Comparison of ENCODE assay signal across 16 cellular contexts in the genomic region with DNA sequence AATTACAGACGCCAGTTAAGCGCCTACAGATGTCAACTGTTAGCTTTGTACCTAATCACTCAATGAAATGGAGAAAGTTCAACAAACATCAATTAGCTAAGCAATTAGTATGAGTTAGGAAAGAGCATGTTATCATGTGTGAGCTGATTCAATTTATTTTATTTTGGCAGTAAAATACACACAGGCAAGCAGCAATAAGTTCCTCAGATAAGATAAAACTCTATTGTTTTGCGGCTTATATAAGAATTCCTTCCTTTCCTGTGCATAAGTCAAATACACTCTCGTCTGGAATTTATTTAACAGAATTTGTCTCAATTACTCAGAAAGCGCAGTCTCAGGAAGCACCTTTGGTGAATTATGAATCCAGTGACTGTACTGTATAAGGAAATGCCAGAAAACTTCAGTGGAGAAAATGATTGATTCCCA.
DNase-seq lines count a peak whose midpoint lies in the region; ATAC-seq, FAIRE-seq and TF ChIP-seq lines count a peak whose summit lies in the region.
"Had no signal": no experiment of that assay in that cellular context is flagged by ENCODE, and none has a peak within 500 bp of the region (broad histone marks: within the 10 kb centered on the region; RNA-seq: fewer than 3 reads in every experiment).

No MANE protein-coding gene starts in this region.

- DNase-seq in D721Med (ENCODE audit: insufficient read length, low spot score): no peak
- DNase-seq in NCI-H146 treated with DMSO at 0.1 percent for 48 hours (lab: John Stamatoyannopoulos, UW; ENCODE audit: unreplicated experiment): peak; percentile 96
- DNase-seq in adipocyte (ENCODE audit: low read depth): peak; percentile 23
- DNase-seq in fibroblast of the aortic adventitia (ENCODE audit: low read depth): peak; percentile 87
- no peak for DNase-seq in right cardiac atrium
- DNase-seq in ecto neural progenitor cell (ENCODE audit: low spot score): no peak
- no peak for DNase-seq in NCI-H524 (lab: John Stamatoyannopoulos, UW)
- no peak for DNase-seq in activated naive CD4-positive, alpha-beta T cell (lab: John Stamatoyannopoulos, UW)
- DNase-seq: Caco-2, H9, NCI-H187 treated with DMSO at 0.1 percent for 48 hours, NCI-H510A treated with DMSO at 0.1 percent for 48 hours had no signal

- H3K27ac ChIP-seq in right cardiac atrium (ENCODE audit: low read length): no peak overlapping the region
- H3K27ac ChIP-seq: A549, C4-2B, SJSA1 had no signal

- 70% methylated on average over 5 of the region's 5 CpGs for WGBS in right cardiac atrium

- H3K4me1 ChIP-seq in adipocyte (ENCODE audit: control insufficient read depth, insufficient read depth, low read length) (peaks cover 8% of the 10 kb centered on the region), right cardiac atrium (ENCODE audit: control insufficient read depth, insufficient read depth, low read length) (peaks cover 4% of the 10 kb centered on the region)
- H3K4me1 ChIP-seq: SJSA1 had no signal

- no peak overlapping the region for H3K4me3 ChIP-seq in adipocyte (ENCODE audit: low read length)
- H3K4me3 ChIP-seq in fibroblast of the aortic adventitia (ENCODE audit: low read depth, low read length): no peak overlapping the region
- H3K4me3 ChIP-seq in right cardiac atrium (ENCODE audit: low read length): no peak overlapping the region
- H3K4me3 ChIP-seq: A549, SJSA1 had no signal

- no peaks in the 10 kb centered on the region for H3K9me3 ChIP-seq in adipocyte (ENCODE audit: control insufficient read depth, low read length)
- no peaks in the 10 kb centered on the region for H3K9me3 ChIP-seq in right cardiac atrium (ENCODE audit: control insufficient read depth, low read length)
- H3K9me3 ChIP-seq: A549, Caco-2 had no signal

- H3K9ac ChIP-seq in adipocyte (ENCODE audit: low read length): no peak overlapping the region

- intact Hi-C loops in right cardiac atrium (cut with DNase I): no loop called here

- H3K27me3 ChIP-seq in adipocyte (replicated peaks; ENCODE audit: control insufficient read depth, insufficient read depth, low read length) (no peaks in the 10 kb centered on the region), right cardiac atrium (ENCODE audit: control insufficient read depth, insufficient read depth) (no peaks in the 10 kb centered on the region)
- H3K27me3 ChIP-seq: SJSA1 had no signal

- H3K36me3 ChIP-seq in adipocyte (ENCODE audit: control insufficient read depth, insufficient read depth, low read length, severe bottlenecking): no peaks in the 10 kb centered on the region
- H3K36me3 ChIP-seq: SJSA1 had no signal

- no peak for TF ChIP-seq CTCF in D721Med (IDR thresholded peaks at IDR 0.05; ENCODE audit: insufficient read depth, missing control alignments)
- TF ChIP-seq CTCF in fibroblast of the aortic adventitia (IDR thresholded peaks at IDR 0.05; ENCODE audit: insufficient read depth, low read length): no peak

- no peak for ATAC-seq in right cardiac atrium
- ATAC-seq: A549 had no signal

- FAIRE-seq in D721Med (lab: Jason Lieb, UNC): peak; percentile 73
- FAIRE-seq: A549, GM18507 had no signal

Comparison
In these comparisons a context has a peak if more than half of its experiments do, and no peak if none do; other contexts are left out.
1. DNase-seq: peak in NCI-H146 treated with DMSO at 0.1 percent for 48 hours (single experiment), adipocyte (single experiment) and fibroblast of the aortic adventitia (single experiment); none in D721Med (single experiment), right cardiac atrium (0 of 3), ecto neural progenitor cell (single experiment), NCI-H524 (0 of 2) and activated naive CD4-positive, alpha-beta T cell (0 of 4).